ENCODE assay signal across 20 cellular contexts in genomic region chr4:148017801-148018200, GRCh38.
A peak's percentile ranks its signal among the peaks of the same experiment; 100 is the strongest.
DNase-seq lines count a peak whose midpoint lies in the region; ATAC-seq, FAIRE-seq and TF ChIP-seq lines count a peak whose summit lies in the region.
"Had no signal": no experiment of that assay in that cellular context is flagged by ENCODE, and none has a peak within 500 bp of the region (broad histone marks: within the 10 kb centered on the region; RNA-seq: fewer than 3 reads in every experiment).

No MANE protein-coding gene starts in this region.

- H3K14ac ChIP-seq in H9 (ENCODE audit: insufficient read depth, low read length), result no peak overlapping the region

- no peaks in the 10 kb centered on the region for H3K4me1 ChIP-seq in mammary epithelial cell (ENCODE audit: insufficient read depth, low read length)
- peaks cover 9% of the 10 kb centered on the region for H3K4me1 ChIP-seq in mesendoderm (ENCODE audit: control insufficient read depth, low read depth, low read length)
- H3K4me1 ChIP-seq in H9 (ENCODE audit: insufficient read depth, low read length), result peaks cover 4% of the 10 kb centered on the region; the same call in 1 of the 2 replicates
- peaks cover 27% of the 10 kb centered on the region for H3K4me1 ChIP-seq in HepG2 (ENCODE audit: insufficient read depth, low read length)

- H3K79me1 ChIP-seq in mesendoderm (ENCODE audit: low read length) (no peaks in the 10 kb centered on the region), H9 (ENCODE audit: insufficient read depth, low read depth, low read length, poor library complexity, severe bottlenecking) (no peaks in the 10 kb centered on the region)

- no peaks in the 10 kb centered on the region for H3K23me2 ChIP-seq in H9 (ENCODE audit: insufficient read length, low read depth, low read length, poor library complexity, severe bottlenecking)

- no peak for TF ChIP-seq EP300 in HepG2 (IDR thresholded peaks at IDR 0.05; ENCODE audit: low read depth in 2 of 2, low read length in 2 of 2)
- TF ChIP-seq EP300 in HepG2 (CRISPR knock-in tag; IDR thresholded peaks at IDR 0.05; ENCODE audit: borderline replicate concordance), result no peak

- no peaks in the 10 kb centered on the region for H3K36me3 ChIP-seq in mammary epithelial cell (ENCODE audit: insufficient read depth, low read length)
- no peaks in the 10 kb centered on the region for H3K36me3 ChIP-seq in mesendoderm (ENCODE audit: control insufficient read depth, insufficient read depth, low read length)
- no peaks in the 10 kb centered on the region for H3K36me3 ChIP-seq in HepG2 (replicated peaks in 1 of 2; ENCODE audit: control insufficient read depth in 1 of 2, insufficient read depth in 2 of 2, low read length in 2 of 2)
- H3K36me3 ChIP-seq: upper lobe of left lung had no signal

- in situ Hi-C loops in mammary epithelial cell (cut with MboI; ENCODE audit: low sequenced_read_pairs in 2 of 2) (no loop called here), HepG2 (cut with HindIII; ENCODE audit: extremely low pct_ligation_motif_present, low pct_unique_long_range_greater_than_20kb) (no loop called here)

- H3K79me2 ChIP-seq in mammary epithelial cell (ENCODE audit: insufficient read depth, low read length), result peaks cover 2% of the 10 kb centered on the region
- H3K79me2 ChIP-seq in mesendoderm (ENCODE audit: control insufficient read depth, insufficient read depth, low read length), result no peaks in the 10 kb centered on the region
- H3K79me2 ChIP-seq in H9 (ENCODE audit: insufficient read depth, low read length), result no peaks in the 10 kb centered on the region
- no peaks in the 10 kb centered on the region for H3K79me2 ChIP-seq in HepG2 (ENCODE audit: insufficient read depth, low read length)

- H2BK12ac ChIP-seq in H9 (ENCODE audit: insufficient read length, low read depth, low read length), result no peak overlapping the region

- H4K8ac ChIP-seq in mesendoderm (ENCODE audit: low read depth, low read length) (peak overlapping the region; percentile 56), H9 (replicated peaks; ENCODE audit: insufficient read length, low read depth, low read length) (no peak overlapping the region)

- CTCF ChIA-PET in MCF 10A (lab: Yijun Ruan, JAX), result interaction anchor here (1.3 kb wide), 1 partner anchor 34 kb away, joined by 5 read pairs; no protein-coding TSS in a partner anchor
- CTCF ChIA-PET in mammary epithelial cell (lab: Charles Lee; ENCODE audit: low non-redundant PET), result no interaction called here
- CTCF ChIA-PET in HepG2 (lab: Yijun Ruan, JAX; ENCODE audit: low intra/inter-chr PET ratio, low total read pairs), result no interaction called here

- no peak overlapping the region for H2AFZ ChIP-seq in mammary epithelial cell (ENCODE audit: low read depth, low read length)
- no peak overlapping the region for H2AFZ ChIP-seq in H9 (ENCODE audit: low read length)
- no peak overlapping the region for H2AFZ ChIP-seq in HepG2 (ENCODE audit: low read length)

- TF ChIP-seq RAD21 in HepG2 (CRISPR knock-in tag; IDR thresholded peaks at IDR 0.05), result no peak

- no peak overlapping the region for H3K4me2 ChIP-seq in mammary epithelial cell (ENCODE audit: insufficient read depth, low read depth, low read length)
- no peak overlapping the region for H3K4me2 ChIP-seq in mesendoderm (ENCODE audit: low read length)
- no peak overlapping the region for H3K4me2 ChIP-seq in H9 (ENCODE audit: insufficient read depth, insufficient read length, low read length)
- H3K4me2 ChIP-seq in HepG2 (ENCODE audit: low read depth, low read length), result no peak overlapping the region
- H3K4me2 ChIP-seq: A549 had no signal

- H4K20me1 ChIP-seq in mammary epithelial cell (ENCODE audit: insufficient read depth, low read length), result no peaks in the 10 kb centered on the region
- H4K20me1 ChIP-seq in H9 (ENCODE audit: control insufficient read depth, insufficient read depth, insufficient read length), result no peaks in the 10 kb centered on the region
- no peaks in the 10 kb centered on the region for H4K20me1 ChIP-seq in HepG2 (ENCODE audit: insufficient read depth, low read length)

- DNase-seq in MCF 10A (ENCODE audit: unreplicated experiment), result peak; percentile 21
- DNase-seq in mammary epithelial cell, result no peak
- DNase-seq in foreskin melanocyte, result peak; percentile 49
- peak; percentile 52 for DNase-seq in mesendoderm
- no peak for DNase-seq in activated effector memory CD4-positive, alpha-beta T cell treated with Interleukin-2 at 50 U/mL for 16 hours
- DNase-seq in H9, result no peak
- no peak for DNase-seq in progenitor cell of endocrine pancreas (ENCODE audit: low spot score, unreplicated experiment)
- no peak for DNase-seq in HepG2 (ENCODE audit: low spot score)
- DNase-seq: activated CD4-positive, alpha-beta T cell treated with anti-CD3 and anti-CD28 coated beads, Interleukin-2, amount 50 U/mL, for 1 hour; activated naive CD8-positive, alpha-beta T cell treated with anti-CD3 and anti-CD28 coated beads for 36 hours; caudate nucleus; CD8-positive, alpha-beta T cell; NCI-H1930; NCI-H524; occipital lobe; stimulated activated naive B cell treated with anti-CD40 and anti-IgM and Interleukin-4, amounts not matched to agents 10 μg/mL and 1 μg/mL and 100 μg/mL, for 72 hours; upper lobe of left lung had no signal

- H3K4me3 Mint-ChIP-seq in MCF 10A (ENCODE audit: unreplicated experiment) (no peak overlapping the region), H9 (no peak overlapping the region), progenitor cell of endocrine pancreas (ENCODE audit: low read depth) (no peak overlapping the region)
- H3K4me3 Mint-ChIP-seq: activated naive CD8-positive, alpha-beta T cell treated with anti-CD3 and anti-CD28 coated beads for 36 hours; CD8-positive, alpha-beta T cell; stimulated activated naive B cell treated with anti-CD40 and anti-IgM and Interleukin-4, amounts not matched to agents 10 μg/mL and 1 μg/mL and 100 μg/mL, for 72 hours had no signal

- H2AK5ac ChIP-seq in mesendoderm (ENCODE audit: low read length) (no peak overlapping the region), H9 (ENCODE audit: insufficient read length, low read length) (no peak overlapping the region)

- H3K27ac ChIP-seq in mammary epithelial cell (ENCODE audit: insufficient read depth, low read depth, low read length), result no peak overlapping the region
- H3K27ac ChIP-seq in mesendoderm (ENCODE audit: low read depth, low read length), result no peak overlapping the region
- no peak overlapping the region for H3K27ac ChIP-seq in H9 (ENCODE audit: insufficient read length, low read depth, low read length)
- H3K27ac ChIP-seq in HepG2 (ENCODE audit: extremely low read length, insufficient read depth, low read length), result no peak overlapping the region
- H3K27ac ChIP-seq: A549, SK-N-MC had no signal

- H3K36me3 Mint-ChIP-seq in MCF 10A (ENCODE audit: insufficient read depth, unreplicated experiment) (peaks cover 5% of the 10 kb centered on the region), H9 (ENCODE audit: insufficient read depth in 1 of 3, low read depth in 3 of 3) (no peaks in the 10 kb centered on the region), progenitor cell of endocrine pancreas (ENCODE audit: insufficient read depth) (no peaks in the 10 kb centered on the region)
- H3K36me3 Mint-ChIP-seq: CD8-positive, alpha-beta T cell; stimulated activated naive B cell treated with anti-CD40 and anti-IgM and Interleukin-4, amounts not matched to agents 10 μg/mL and 1 μg/mL and 100 μg/mL, for 72 hours had no signal

- H3K9ac ChIP-seq in mammary epithelial cell (ENCODE audit: insufficient read depth, low read length), result no peak overlapping the region
- no peak overlapping the region for H3K9ac ChIP-seq in mesendoderm (ENCODE audit: low read length)
- H3K9ac ChIP-seq in H9 (ENCODE audit: extremely low read depth, insufficient read length, low read length), result no peak overlapping the region
- H3K9ac ChIP-seq in HepG2 (ENCODE audit: insufficient read depth, low read depth, low read length), result no peak overlapping the region

- POLR2A ChIA-PET in MCF 10A (lab: Yijun Ruan, JAX), result interaction anchor here (2.7 kb wide), 1 partner anchor 11 kb away, joined by 7 read pairs; no protein-coding TSS in a partner anchor
- POLR2A ChIA-PET in HepG2 (lab: Yijun Ruan, JAX), result no interaction called here

- ATAC-seq in HepG2, result no peak
- ATAC-seq: A549; CD8-positive, alpha-beta T cell; stimulated activated naive B cell treated with anti-CD40 and anti-IgM and Interleukin-4, amounts not matched to agents 10 μg/mL and 1 μg/mL and 100 μg/mL, for 72 hours had no signal

- H3K4ac ChIP-seq in mesendoderm (ENCODE audit: low read depth, low read length) (no peak overlapping the region), H9 (ENCODE audit: low read depth, low read length) (no peak overlapping the region)

- H3K4me3 ChIP-seq in mammary epithelial cell (replicated peaks in 1 of 3; ENCODE audit: insufficient read depth in 1 of 3, low read depth in 2 of 3, low read length in 3 of 3), result no peak overlapping the region
- no peak overlapping the region for H3K4me3 ChIP-seq in mesendoderm (ENCODE audit: low read length)
- no peak overlapping the region for H3K4me3 ChIP-seq in HepG2 (replicated peaks in 1 of 3; ENCODE audit: insufficient read depth in 1 of 3, low read depth in 2 of 3, low read length in 3 of 3)
- H3K4me3 ChIP-seq: A549, SK-N-MC, upper lobe of left lung had no signal

- H3K4me1 Mint-ChIP-seq in MCF 10A (ENCODE audit: insufficient read depth, unreplicated experiment) (peaks cover 10% of the 10 kb centered on the region), H9 (peaks cover 10 to 11% of the 10 kb centered on the region in 2 experiments), progenitor cell of endocrine pancreas (ENCODE audit: low read depth) (peaks cover 2% of the 10 kb centered on the region)
- H3K4me1 Mint-ChIP-seq: activated naive CD8-positive, alpha-beta T cell treated with anti-CD3 and anti-CD28 coated beads for 36 hours; stimulated activated naive B cell treated with anti-CD40 and anti-IgM and Interleukin-4, amounts not matched to agents 10 μg/mL and 1 μg/mL and 100 μg/mL, for 72 hours had no signal

- H3K23ac ChIP-seq in mesendoderm (ENCODE audit: low read length) (no peak overlapping the region), H9 (ENCODE audit: insufficient read length, low read depth, low read length) (no peak overlapping the region)

- H4K91ac ChIP-seq in H9 (ENCODE audit: insufficient read length, low read depth, low read length), result no peak overlapping the region

- FAIRE-seq in HepG2 (lab: Jason Lieb, UNC), result no peak
- FAIRE-seq: A549, TTC549 had no signal

- dilution Hi-C loops in mammary epithelial cell (cut with HindIII; ENCODE audit: low sequenced_read_pairs), result no loop called here

- WGBS in mammary epithelial cell (ENCODE audit: low coverage, missing lambda C conversion rate), result 16% methylated on average over 5 of the region's 5 CpGs
- WGBS in mesendoderm (ENCODE audit: extremely low coverage, insufficient coverage, low lambda C conversion rate), result no CpG with 5 or more reads among the region's 5 CpGs
- no CpG with 5 or more reads among the region's 5 CpGs for WGBS in H9 (ENCODE audit: extremely low coverage, insufficient read length, low lambda C conversion rate)
- WGBS in HepG2 (ENCODE audit: low lambda C conversion rate), result 71% methylated on average over 5 of the region's 5 CpGs

- intact Hi-C loops in MCF 10A (cut with micrococcal nuclease), result no loop called here
- intact Hi-C loops in mammary epithelial cell (cut with micrococcal nuclease), result no loop called here
- intact Hi-C loops in HepG2 (cut with micrococcal nuclease; ENCODE audit: unreplicated experiment), result no loop called here

- H3T11ph ChIP-seq in H9 (ENCODE audit: low read length), result no peak overlapping the region

- no peaks in the 10 kb centered on the region for H3K9me3 Mint-ChIP-seq in MCF 10A (ENCODE audit: unreplicated experiment)
- no peaks in the 10 kb centered on the region for H3K9me3 Mint-ChIP-seq in H9
- no peaks in the 10 kb centered on the region for H3K9me3 Mint-ChIP-seq in progenitor cell of endocrine pancreas (ENCODE audit: low read depth)
- H3K9me3 Mint-ChIP-seq: activated naive CD8-positive, alpha-beta T cell treated with anti-CD3 and anti-CD28 coated beads for 36 hours; CD8-positive, alpha-beta T cell; stimulated activated naive B cell treated with anti-CD40 and anti-IgM and Interleukin-4, amounts not matched to agents 10 μg/mL and 1 μg/mL and 100 μg/mL, for 72 hours had no signal

- H3K9me3 ChIP-seq in mammary epithelial cell (replicated peaks; ENCODE audit: insufficient read depth, low read length), result no peaks in the 10 kb centered on the region
- no peaks in the 10 kb centered on the region for H3K9me3 ChIP-seq in H9 (ENCODE audit: control insufficient read depth, low read depth, low read length)
- H3K9me3 ChIP-seq in HepG2 (ENCODE audit: low read length), result no peaks in the 10 kb centered on the region
- H3K9me3 ChIP-seq: A549, upper lobe of left lung had no signal

- H3K56ac ChIP-seq in mesendoderm (ENCODE audit: low read length), result no peak overlapping the region
- H3K56ac ChIP-seq in H9 (ENCODE audit: insufficient read length, low read depth, low read length), result no peak overlapping the region

- BruUV-seq in MCF 10A (replicated peaks; lab: Mats Ljungman, UMichigan) (no TSS peak), mammary epithelial cell (replicated peaks; lab: Mats Ljungman, UMichigan) (no TSS peak), HepG2 (replicated peaks; lab: Mats Ljungman, UMichigan) (no TSS peak)

- no peak overlapping the region for H2BK15ac ChIP-seq in mesendoderm (replicated peaks; ENCODE audit: low read depth)
- no peak overlapping the region for H2BK15ac ChIP-seq in H9 (ENCODE audit: low read depth, low read length)

- H3K18ac ChIP-seq in mesendoderm (ENCODE audit: low read length) (no peak overlapping the region), H9 (ENCODE audit: insufficient read length, low read depth, low read length) (no peak overlapping the region)

- TF ChIP-seq CTCF in MCF 10A (IDR thresholded peaks at IDR 0.05; ENCODE audit: unreplicated experiment) (no peak), mammary epithelial cell (conservative IDR thresholded peaks at IDR 0.05 in 1 of 2, IDR thresholded peaks at IDR 0.05 in 1 of 2; ENCODE audit: extremely low read depth in 1 of 2, insufficient read depth in 1 of 2, low read depth in 1 of 2, low read length in 2 of 2) (no peak), H9 (conservative IDR thresholded peaks at IDR 0.05) (no peak), progenitor cell of endocrine pancreas (IDR thresholded peaks at IDR 0.05; ENCODE audit: unreplicated experiment) (no peak), HepG2 (CRISPR knock-in tag; IDR thresholded peaks at IDR 0.05) (no peak)

- H3K27me3 ChIP-seq in mammary epithelial cell (ENCODE audit: insufficient read depth, low read length), result no peaks in the 10 kb centered on the region
- no peaks in the 10 kb centered on the region for H3K27me3 ChIP-seq in mesendoderm (ENCODE audit: insufficient read depth, low read length, poor library complexity)
- H3K27me3 ChIP-seq in H9 (ENCODE audit: insufficient read depth, low read length), result no peaks in the 10 kb centered on the region
- H3K27me3 ChIP-seq in HepG2 (ENCODE audit: control insufficient read depth in 1 of 2, insufficient read depth in 2 of 2, low read length in 2 of 2), result no peaks in the 10 kb centered on the region; a peak in 1 of 5 replicates
- H3K27me3 ChIP-seq: upper lobe of left lung had no signal

- no peak overlapping the region for H3K27ac Mint-ChIP-seq in MCF 10A (ENCODE audit: low read depth, unreplicated experiment)
- H3K27ac Mint-ChIP-seq in H9, result peak overlapping the region in 1 of 3 experiments; percentile 34; a peak in 1 of 7 replicates
- no peak overlapping the region for H3K27ac Mint-ChIP-seq in progenitor cell of endocrine pancreas
- H3K27ac Mint-ChIP-seq: activated naive CD8-positive, alpha-beta T cell treated with anti-CD3 and anti-CD28 coated beads for 36 hours; CD8-positive, alpha-beta T cell; stimulated activated naive B cell treated with anti-CD40 and anti-IgM and Interleukin-4, amounts not matched to agents 10 μg/mL and 1 μg/mL and 100 μg/mL, for 72 hours had no signal

- no peak overlapping the region for H2BK5ac ChIP-seq in mesendoderm (ENCODE audit: low read length)
- no peak overlapping the region for H2BK5ac ChIP-seq in H9 (ENCODE audit: insufficient read length, low read length)

- H3K27me3 Mint-ChIP-seq in MCF 10A (ENCODE audit: insufficient read depth, unreplicated experiment) (no peaks in the 10 kb centered on the region), H9 (ENCODE audit: low read depth) (no peaks in the 10 kb centered on the region), progenitor cell of endocrine pancreas (no peaks in the 10 kb centered on the region)
- H3K27me3 Mint-ChIP-seq: activated naive CD8-positive, alpha-beta T cell treated with anti-CD3 and anti-CD28 coated beads for 36 hours; stimulated activated naive B cell treated with anti-CD40 and anti-IgM and Interleukin-4, amounts not matched to agents 10 μg/mL and 1 μg/mL and 100 μg/mL, for 72 hours had no signal

- no peak overlapping the region for H4K5ac ChIP-seq in mesendoderm (ENCODE audit: low read length)
- H4K5ac ChIP-seq in H9 (ENCODE audit: insufficient read length, low read depth, low read length), result no peak overlapping the region

- H2BK120ac ChIP-seq in mesendoderm (ENCODE audit: low read depth, low read length) (peak overlapping the region; percentile 67), H9 (ENCODE audit: low read depth, low read length, poor library complexity, severe bottlenecking) (no peak overlapping the region)

- no peak overlapping the region for H2BK20ac ChIP-seq in H9 (ENCODE audit: low read depth, low read length, poor library complexity, severe bottlenecking)

- TF ChIP-seq POLR2A in HepG2 (IDR thresholded peaks at IDR 0.05; ENCODE audit: insufficient read depth in 1 of 2, low read depth in 2 of 2, low read length in 2 of 2), result no peak

Comparison
In these comparisons a context has a peak if more than half of its experiments do, and no peak if none do; other contexts are left out.
1. DNase-seq: peak in MCF 10A (single experiment), foreskin melanocyte (single experiment) and mesendoderm (single experiment); none in mammary epithelial cell (single experiment), activated effector memory CD4-positive, alpha-beta T cell treated with Interleukin-2 at 50 U/mL for 16 hours (single experiment), H9 (single experiment), progenitor cell of endocrine pancreas (single experiment) and HepG2 (single experiment).